8 cellular contexts compared by ENCODE assay signal in the genomic region with DNA sequence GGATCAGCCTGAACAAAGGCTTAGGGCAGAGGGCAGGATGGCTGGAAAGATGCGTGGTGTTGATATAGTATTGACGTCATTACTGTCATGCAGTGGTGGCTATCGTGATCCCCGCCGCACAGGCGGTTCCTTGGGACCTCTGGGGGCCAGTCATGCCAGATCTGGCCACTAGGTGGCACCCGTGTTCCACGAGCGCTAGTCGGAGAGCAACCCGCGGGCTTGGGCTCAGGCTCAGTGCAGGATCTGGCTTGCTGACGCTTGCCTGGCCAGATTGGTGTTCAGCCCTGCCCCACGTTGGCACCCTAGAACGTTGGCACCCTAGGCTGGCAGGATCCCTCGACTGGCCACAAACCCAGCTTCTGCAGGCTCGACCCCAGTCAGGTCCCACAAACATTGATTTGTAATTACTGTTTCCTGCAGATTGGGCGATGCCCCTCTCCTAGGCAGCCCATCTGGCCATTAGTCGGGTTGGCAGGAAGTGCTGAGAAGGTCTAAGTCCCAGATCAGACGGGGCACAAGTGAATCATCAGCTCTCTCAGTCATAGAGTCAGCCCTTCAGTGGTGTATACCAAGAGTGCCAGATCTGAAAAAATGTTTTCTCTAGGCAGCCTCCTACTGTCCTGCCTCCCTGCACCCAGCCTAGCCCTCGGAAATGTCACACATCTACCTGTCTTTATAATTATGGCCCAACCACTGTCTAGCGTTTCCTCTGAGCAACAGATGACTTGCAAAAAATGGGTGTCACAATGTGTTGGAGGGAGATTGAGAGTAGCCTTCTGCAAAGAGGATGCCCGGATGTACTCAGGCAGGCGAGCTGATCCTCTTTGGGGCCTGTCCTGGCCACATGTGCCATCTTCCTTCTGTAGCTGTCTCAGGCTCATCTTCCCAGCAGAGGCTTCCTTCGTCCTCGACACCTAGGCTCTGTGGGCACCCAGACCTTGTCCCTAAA.
A peak's percentile ranks its signal among the peaks of the same experiment; 100 is the strongest.
DNase-seq lines count a peak whose midpoint lies in the region; ATAC-seq and TF ChIP-seq lines count a peak whose summit lies in the region.

No MANE protein-coding gene starts in this region.

- peak overlapping the region; percentile 19; the same call in 1 of the 2 replicates for H3K4me3 ChIP-seq in AG09309 (ENCODE audit: control insufficient read depth, low read depth, low read length)
- H3K4me3 ChIP-seq in cardiac fibroblast (replicated peaks in 1 of 2; ENCODE audit: low read depth in 2 of 2, low read length in 2 of 2): peak overlapping the region in 1 of 2 donors; percentile 18

- TF ChIP-seq CTCF in AG09309 (IDR thresholded peaks at IDR 0.05; ENCODE audit: control insufficient read depth, insufficient read depth, low read depth, low read length, missing control alignments) (peak; percentile 99), cardiac fibroblast (IDR thresholded peaks at IDR 0.05; ENCODE audit: low read depth, low read length) (peak; percentile 98)

- DNase-seq in AG09309 (ENCODE audit: low read depth) (peak; percentile 34), NCI-H2171 (lab: John Stamatoyannopoulos, UW) (peak; percentile 49), cardiac fibroblast (ENCODE audit: low read depth in 2 of 2) (peak; percentile 78 to 82), left colon (peak; percentile 66 to 89)
- DNase-seq in activated CD4-positive, CD25-positive, alpha-beta regulatory T cell (lab: John Stamatoyannopoulos, UW): peak; percentile 61 to 83 (median 70)
- peak; percentile 87 for DNase-seq in stimulated activated CD4-positive, alpha-beta T cell treated with anti-CD3 and anti-CD28 coated beads, Interleukin-4, amount 100 ng/mL, for 1 hour

- intact Hi-C loops in left colon (cut with DNase I, micrococcal nuclease): loop anchor here in 1 of 2 donors (5.0 to 10.0 kb wide), 2 partner anchors 69 to 1192 kb away; no protein-coding TSS in a partner anchor

- ATAC-seq in GM18858 (IDR thresholded peaks at IDR 0.05; ENCODE audit: unreplicated experiment) (peak; percentile 92), HG03060 (IDR thresholded peaks at IDR 0.05; ENCODE audit: low read depth, unreplicated experiment) (peak; percentile 83), left colon (peak; percentile 79)

Comparison
In these comparisons a context has a peak if more than half of its experiments do, and no peak if none do; other contexts are left out.
1. DNase-seq: peak in every context shown above with its lines; median percentile 87 in stimulated activated CD4-positive, alpha-beta T cell treated with anti-CD3 and anti-CD28 coated beads, Interleukin-4, amount 100 ng/mL, for 1 hour; 80 in cardiac fibroblast; 78 in left colon; 70 in activated CD4-positive, CD25-positive, alpha-beta regulatory T cell; 49 in NCI-H2171; 34 in AG09309.